In genomic region chrX:47193475-47194241, GRCh38 we compare ENCODE assay signal across 1 cellular context.
TF ChIP-seq lines count a peak whose summit lies in the region.

Gene UBA1, plus strand, starts transcription at chrX:47193829. Its CDS starts 4,974 bp downstream, at chrX:47198803.

TF ChIP-seq in HEK293, 187 proteins besides CTCF, POLR2A, EP300 and RAD21 (continued from another document and continues in another):
- TF ChIP-seq, protein P1, sequence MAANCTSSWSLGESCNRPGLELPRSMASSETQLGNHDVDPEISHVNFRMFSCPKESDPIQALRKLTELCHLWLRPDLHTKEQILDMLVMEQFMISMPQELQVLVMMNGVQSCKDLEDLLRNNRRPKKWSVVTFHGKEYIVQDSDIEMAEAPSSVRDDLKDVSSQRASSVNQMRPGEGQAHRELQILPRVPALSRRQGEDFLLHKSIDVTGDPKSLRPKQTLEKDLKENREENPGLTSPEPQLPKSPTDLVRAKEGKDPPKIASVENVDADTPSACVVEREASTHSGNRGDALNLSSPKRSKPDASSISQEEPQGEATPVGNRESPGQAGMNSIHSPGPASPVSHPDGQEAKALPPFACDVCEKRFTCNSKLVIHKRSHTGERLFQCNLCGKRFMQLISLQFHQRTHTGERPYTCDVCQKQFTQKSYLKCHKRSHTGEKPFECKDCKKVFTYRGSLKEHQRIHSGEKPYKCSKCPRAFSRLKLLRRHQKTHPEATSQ (tag by site-specific recombination; IDR thresholded peaks at IDR 0.05) = peak; percentile 86; the same call in 1 of the 2 replicates
- TF ChIP-seq ZNF776 (tag by site-specific recombination; IDR thresholded peaks at IDR 0.05; ENCODE audit: borderline replicate concordance) = no peak
- TF ChIP-seq, protein P2, sequence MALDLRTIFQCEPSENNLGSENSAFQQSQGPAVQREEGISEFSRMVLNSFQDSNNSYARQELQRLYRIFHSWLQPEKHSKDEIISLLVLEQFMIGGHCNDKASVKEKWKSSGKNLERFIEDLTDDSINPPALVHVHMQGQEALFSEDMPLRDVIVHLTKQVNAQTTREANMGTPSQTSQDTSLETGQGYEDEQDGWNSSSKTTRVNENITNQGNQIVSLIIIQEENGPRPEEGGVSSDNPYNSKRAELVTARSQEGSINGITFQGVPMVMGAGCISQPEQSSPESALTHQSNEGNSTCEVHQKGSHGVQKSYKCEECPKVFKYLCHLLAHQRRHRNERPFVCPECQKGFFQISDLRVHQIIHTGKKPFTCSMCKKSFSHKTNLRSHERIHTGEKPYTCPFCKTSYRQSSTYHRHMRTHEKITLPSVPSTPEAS (tag by site-specific recombination; IDR thresholded peaks at IDR 0.05) = no peak
- no peak for TF ChIP-seq ZNF670 (tag by site-specific recombination; IDR thresholded peaks at IDR 0.05; ENCODE audit: low read depth)
- TF ChIP-seq ZNF19 (tag by site-specific recombination; IDR thresholded peaks at IDR 0.05; ENCODE audit: low read depth) = no peak
- TF ChIP-seq, protein P3, sequence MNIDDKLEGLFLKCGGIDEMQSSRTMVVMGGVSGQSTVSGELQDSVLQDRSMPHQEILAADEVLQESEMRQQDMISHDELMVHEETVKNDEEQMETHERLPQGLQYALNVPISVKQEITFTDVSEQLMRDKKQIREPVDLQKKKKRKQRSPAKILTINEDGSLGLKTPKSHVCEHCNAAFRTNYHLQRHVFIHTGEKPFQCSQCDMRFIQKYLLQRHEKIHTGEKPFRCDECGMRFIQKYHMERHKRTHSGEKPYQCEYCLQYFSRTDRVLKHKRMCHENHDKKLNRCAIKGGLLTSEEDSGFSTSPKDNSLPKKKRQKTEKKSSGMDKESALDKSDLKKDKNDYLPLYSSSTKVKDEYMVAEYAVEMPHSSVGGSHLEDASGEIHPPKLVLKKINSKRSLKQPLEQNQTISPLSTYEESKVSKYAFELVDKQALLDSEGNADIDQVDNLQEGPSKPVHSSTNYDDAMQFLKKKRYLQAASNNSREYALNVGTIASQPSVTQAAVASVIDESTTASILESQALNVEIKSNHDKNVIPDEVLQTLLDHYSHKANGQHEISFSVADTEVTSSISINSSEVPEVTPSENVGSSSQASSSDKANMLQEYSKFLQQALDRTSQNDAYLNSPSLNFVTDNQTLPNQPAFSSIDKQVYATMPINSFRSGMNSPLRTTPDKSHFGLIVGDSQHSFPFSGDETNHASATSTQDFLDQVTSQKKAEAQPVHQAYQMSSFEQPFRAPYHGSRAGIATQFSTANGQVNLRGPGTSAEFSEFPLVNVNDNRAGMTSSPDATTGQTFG (tag by site-specific recombination; IDR thresholded peaks at IDR 0.05; ENCODE audit: borderline replicate concordance) = no peak
- peak; percentile 62 for TF ChIP-seq ZBTB48 (tag by site-specific recombination; IDR thresholded peaks at IDR 0.05)
- no peak for TF ChIP-seq ZNF837 (tag by site-specific recombination; IDR thresholded peaks at IDR 0.05)
- TF ChIP-seq ZSCAN23 (tag by site-specific recombination; IDR thresholded peaks at IDR 0.05) = peak; percentile 13; the same call in 1 of the 2 replicates
- no peak for TF ChIP-seq ZNF658 (tag by site-specific recombination; IDR thresholded peaks at IDR 0.05)
- no peak for TF ChIP-seq ZNF48 (tag by site-specific recombination; IDR thresholded peaks at IDR 0.05)
- TF ChIP-seq ZNF354C (tag by site-specific recombination; IDR thresholded peaks at IDR 0.05; ENCODE audit: borderline replicate concordance, low read depth) = no peak
- TF ChIP-seq SCRT1 (tag by site-specific recombination; IDR thresholded peaks at IDR 0.05; ENCODE audit: borderline replicate concordance) = no peak
- no peak for TF ChIP-seq GLIS2 (tag by site-specific recombination; IDR thresholded peaks at IDR 0.05)
- TF ChIP-seq ZNF24 (tag by site-specific recombination; IDR thresholded peaks at IDR 0.05) = no peak
- TF ChIP-seq ZNF571 (tag by site-specific recombination; IDR thresholded peaks at IDR 0.05) = no peak
- no peak for TF ChIP-seq PRDM1 (tag by site-specific recombination; IDR thresholded peaks at IDR 0.05)
- TF ChIP-seq EGR2 (tag by site-specific recombination; IDR thresholded peaks at IDR 0.05; ENCODE audit: low read depth) = peak; percentile 87
- no peak for TF ChIP-seq ZNF513 (tag by site-specific recombination; IDR thresholded peaks at IDR 0.05)
- TF ChIP-seq ZNF600 (tag by site-specific recombination; IDR thresholded peaks at IDR 0.05) = peak; percentile 76
- TF ChIP-seq ZNF266 (tag by site-specific recombination; IDR thresholded peaks at IDR 0.05; ENCODE audit: low read depth) = no peak
- no peak for TF ChIP-seq ZNF639 (tag by site-specific recombination; IDR thresholded peaks at IDR 0.05)
- peak; percentile 74 for TF ChIP-seq ZNF335 (tag by site-specific recombination; conservative IDR thresholded peaks at IDR 0.05)
- peak; percentile 89 for TF ChIP-seq ZFP37 (tag by site-specific recombination; IDR thresholded peaks at IDR 0.05)
- TF ChIP-seq ZEB2 (tag by site-specific recombination; IDR thresholded peaks at IDR 0.05) = peak; percentile 88
- TF ChIP-seq SETDB1 (IDR thresholded peaks at IDR 0.05; ENCODE audit: insufficient read length, low read length) = no peak
- peak; percentile 91 for TF ChIP-seq ZXDB (tag by site-specific recombination; IDR thresholded peaks at IDR 0.05)
- TF ChIP-seq, protein P4, sequence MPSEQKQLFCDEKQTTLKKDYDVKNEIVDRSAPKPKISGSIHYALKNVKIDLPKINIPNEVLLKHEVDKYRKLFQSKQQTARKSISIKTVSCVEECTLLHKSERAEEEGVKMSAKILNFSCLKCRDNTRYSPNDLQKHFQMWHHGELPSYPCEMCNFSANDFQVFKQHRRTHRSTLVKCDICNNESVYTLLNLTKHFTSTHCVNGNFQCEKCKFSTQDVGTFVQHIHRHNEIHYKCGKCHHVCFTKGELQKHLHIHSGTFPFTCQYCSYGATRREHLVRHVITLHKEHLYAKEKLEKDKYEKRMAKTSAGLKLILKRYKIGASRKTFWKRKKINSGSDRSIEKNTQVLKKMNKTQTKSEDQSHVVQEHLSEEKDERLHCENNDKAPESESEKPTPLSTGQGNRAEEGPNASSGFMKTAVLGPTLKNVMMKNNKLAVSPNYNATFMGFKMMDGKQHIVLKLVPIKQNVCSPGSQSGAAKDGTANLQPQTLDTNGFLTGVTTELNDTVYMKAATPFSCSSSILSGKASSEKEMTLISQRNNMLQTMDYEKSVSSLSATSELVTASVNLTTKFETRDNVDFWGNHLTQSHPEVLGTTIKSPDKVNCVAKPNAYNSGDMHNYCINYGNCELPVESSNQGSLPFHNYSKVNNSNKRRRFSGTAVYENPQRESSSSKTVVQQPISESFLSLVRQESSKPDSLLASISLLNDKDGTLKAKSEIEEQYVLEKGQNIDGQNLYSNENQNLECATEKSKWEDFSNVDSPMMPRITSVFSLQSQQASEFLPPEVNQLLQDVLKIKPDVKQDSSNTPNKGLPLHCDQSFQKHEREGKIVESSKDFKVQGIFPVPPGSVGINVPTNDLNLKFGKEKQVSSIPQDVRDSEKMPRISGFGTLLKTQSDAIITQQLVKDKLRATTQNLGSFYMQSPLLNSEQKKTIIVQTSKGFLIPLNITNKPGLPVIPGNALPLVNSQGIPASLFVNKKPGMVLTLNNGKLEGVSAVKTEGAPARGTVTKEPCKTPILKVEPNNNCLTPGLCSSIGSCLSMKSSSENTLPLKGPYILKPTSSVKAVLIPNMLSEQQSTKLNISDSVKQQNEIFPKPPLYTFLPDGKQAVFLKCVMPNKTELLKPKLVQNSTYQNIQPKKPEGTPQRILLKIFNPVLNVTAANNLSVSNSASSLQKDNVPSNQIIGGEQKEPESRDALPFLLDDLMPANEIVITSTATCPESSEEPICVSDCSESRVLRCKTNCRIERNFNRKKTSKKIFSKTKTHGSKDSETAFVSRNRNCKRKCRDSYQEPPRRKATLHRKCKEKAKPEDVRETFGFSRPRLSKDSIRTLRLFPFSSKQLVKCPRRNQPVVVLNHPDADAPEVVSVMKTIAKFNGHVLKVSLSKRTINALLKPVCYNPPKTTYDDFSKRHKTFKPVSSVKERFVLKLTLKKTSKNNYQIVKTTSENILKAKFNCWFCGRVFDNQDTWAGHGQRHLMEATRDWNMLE (tag by site-specific recombination; conservative IDR thresholded peaks at IDR 0.05; ENCODE audit: low read depth) = 0 out of 2 replicates have a peak, but pooled peaks have one; percentile 26
- 0 out of 2 replicates have a peak, but pooled peaks have one; percentile 13 for TF ChIP-seq GFI1B (tag by site-specific recombination; IDR thresholded peaks at IDR 0.05)
- TF ChIP-seq ZNF10 (tag by site-specific recombination; IDR thresholded peaks at IDR 0.05) = no peak
- no peak for TF ChIP-seq BCL6B (tag by site-specific recombination; IDR thresholded peaks at IDR 0.05)
- TF ChIP-seq ZNF121 (tag by site-specific recombination; IDR thresholded peaks at IDR 0.05) = no peak
- peak; percentile 89 for TF ChIP-seq ZNF654 (tag by site-specific recombination; IDR thresholded peaks at IDR 0.05; ENCODE audit: low read depth)
- TF ChIP-seq WT1 (tag by site-specific recombination; IDR thresholded peaks at IDR 0.05) = no peak
- TF ChIP-seq ZNF426 (tag by site-specific recombination; IDR thresholded peaks at IDR 0.05) = no peak
- TF ChIP-seq RBAK (tag by site-specific recombination; IDR thresholded peaks at IDR 0.05) = no peak
- no peak for TF ChIP-seq ZNF416 (tag by site-specific recombination; IDR thresholded peaks at IDR 0.05)
- TF ChIP-seq ZNF112 (tag by site-specific recombination; IDR thresholded peaks at IDR 0.05) = no peak
- TF ChIP-seq ZNF16 (tag by site-specific recombination; IDR thresholded peaks at IDR 0.05; ENCODE audit: low read depth) = no peak
- TF ChIP-seq SP2 (tag by site-specific recombination; IDR thresholded peaks at IDR 0.05) = peak; percentile 59
- TF ChIP-seq ZNF221 (tag by site-specific recombination; IDR thresholded peaks at IDR 0.05; ENCODE audit: borderline replicate concordance) = no peak
- TF ChIP-seq, protein P5, sequence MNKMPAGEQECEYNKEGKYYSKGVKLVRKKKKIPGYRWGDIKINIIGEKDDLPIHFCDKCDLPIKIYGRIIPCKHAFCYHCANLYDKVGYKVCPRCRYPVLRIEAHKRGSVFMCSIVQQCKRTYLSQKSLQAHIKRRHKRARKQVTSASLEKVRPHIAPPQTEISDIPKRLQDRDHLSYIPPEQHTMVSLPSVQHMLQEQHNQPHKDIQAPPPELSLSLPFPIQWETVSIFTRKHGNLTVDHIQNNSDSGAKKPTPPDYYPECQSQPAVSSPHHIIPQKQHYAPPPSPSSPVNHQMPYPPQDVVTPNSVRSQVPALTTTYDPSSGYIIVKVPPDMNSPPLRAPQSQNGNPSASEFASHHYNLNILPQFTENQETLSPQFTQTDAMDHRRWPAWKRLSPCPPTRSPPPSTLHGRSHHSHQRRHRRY (tag by site-specific recombination; IDR thresholded peaks at IDR 0.05) = no peak
- no peak for TF ChIP-seq ZNF184 (tag by site-specific recombination; IDR thresholded peaks at IDR 0.05)
- no peak for TF ChIP-seq REPIN1 (tag by site-specific recombination; IDR thresholded peaks at IDR 0.05; ENCODE audit: low read depth)
- no peak for TF ChIP-seq ZNF549 (tag by site-specific recombination; IDR thresholded peaks at IDR 0.05)
- TF ChIP-seq ZNF138 (tag by site-specific recombination; IDR thresholded peaks at IDR 0.05; ENCODE audit: borderline replicate concordance) = no peak
- peak; percentile 80 for TF ChIP-seq ZNF341 (tag by site-specific recombination; IDR thresholded peaks at IDR 0.05; ENCODE audit: low read depth)
- 0 out of 2 replicates have a peak, but pooled peaks have one; percentile 7 for TF ChIP-seq IKZF3 (tag by site-specific recombination; IDR thresholded peaks at IDR 0.05)
- no peak for TF ChIP-seq ZNF302 (tag by site-specific recombination; IDR thresholded peaks at IDR 0.05; ENCODE audit: low read depth)
- peak; percentile 67; the same call in 1 of the 2 replicates for TF ChIP-seq ZNF324 (tag by site-specific recombination; IDR thresholded peaks at IDR 0.05)
- TF ChIP-seq ZNF248 (tag by site-specific recombination; IDR thresholded peaks at IDR 0.05) = no peak
- TF ChIP-seq, protein P6, sequence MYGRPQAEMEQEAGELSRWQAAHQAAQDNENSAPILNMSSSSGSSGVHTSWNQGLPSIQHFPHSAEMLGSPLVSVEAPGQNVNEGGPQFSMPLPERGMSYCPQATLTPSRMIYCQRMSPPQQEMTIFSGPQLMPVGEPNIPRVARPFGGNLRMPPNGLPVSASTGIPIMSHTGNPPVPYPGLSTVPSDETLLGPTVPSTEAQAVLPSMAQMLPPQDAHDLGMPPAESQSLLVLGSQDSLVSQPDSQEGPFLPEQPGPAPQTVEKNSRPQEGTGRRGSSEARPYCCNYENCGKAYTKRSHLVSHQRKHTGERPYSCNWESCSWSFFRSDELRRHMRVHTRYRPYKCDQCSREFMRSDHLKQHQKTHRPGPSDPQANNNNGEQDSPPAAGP (tag by site-specific recombination; IDR thresholded peaks at IDR 0.05) = peak; percentile 62; the same call in 1 of the 2 replicates
- no peak for TF ChIP-seq ZNF146 (tag by site-specific recombination; IDR thresholded peaks at IDR 0.05)
- TF ChIP-seq ZBTB21 (tag by site-specific recombination; IDR thresholded peaks at IDR 0.05) = no peak
- TF ChIP-seq ZNF175 (tag by site-specific recombination; IDR thresholded peaks at IDR 0.05) = no peak
- TF ChIP-seq ZNF660 (tag by site-specific recombination; IDR thresholded peaks at IDR 0.05) = peak; percentile 86; the same call in 1 of the 2 replicates
